ENCODE assay signal across 18 cellular contexts in the genomic region with DNA sequence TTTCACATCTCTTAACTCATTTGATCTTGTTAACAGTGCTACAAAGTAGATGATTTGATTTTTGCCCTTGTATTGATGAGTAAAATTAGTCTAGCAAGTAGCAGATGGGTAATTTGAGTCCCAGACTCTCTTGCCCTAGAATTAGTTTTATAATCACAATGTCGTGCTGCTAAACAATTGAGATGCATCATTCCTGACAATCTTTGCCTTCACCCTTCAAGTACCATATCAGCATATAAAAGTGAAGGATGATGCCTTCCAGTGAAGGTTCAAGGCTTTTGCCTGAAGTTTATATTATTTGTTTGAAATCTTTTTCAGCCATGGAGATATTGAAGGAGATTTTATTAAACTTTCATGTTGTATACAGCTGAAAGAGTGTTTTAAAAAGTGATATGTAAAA.
A peak's percentile ranks its signal among the peaks of the same experiment; 100 is the strongest.
DNase-seq lines count a peak whose midpoint lies in the region; ATAC-seq, FAIRE-seq and TF ChIP-seq lines count a peak whose summit lies in the region.
"Had no signal": no experiment of that assay in that cellular context is flagged by ENCODE, and none has a peak within 500 bp of the region (broad histone marks: within the 10 kb centered on the region; RNA-seq: fewer than 3 reads in every experiment).

No MANE protein-coding gene starts in this region.

- H3K4me3 ChIP-seq in H7 (ENCODE audit: insufficient read depth, low read depth, low read length), result peak overlapping the region; percentile 31
- peak overlapping the region; percentile 31 for H3K4me3 ChIP-seq in iPS-11a (ENCODE audit: low read depth, low read length)
- H3K4me3 ChIP-seq: HAP-1, K562 had no signal

- no peaks in the 10 kb centered on the region for H3K27me3 Mint-ChIP-seq in WTC11 (ENCODE audit: low read depth)
- H3K27me3 Mint-ChIP-seq: B cell; CD4-positive, alpha-beta T cell had no signal

- no peaks in the 10 kb centered on the region for H3K9me3 Mint-ChIP-seq in WTC11
- H3K9me3 Mint-ChIP-seq: CD4-positive, alpha-beta T cell had no signal

- H3K27me3 ChIP-seq in H7 (ENCODE audit: control insufficient read depth, insufficient read depth, low read length), result no peaks in the 10 kb centered on the region

- H3K4me3 Mint-ChIP-seq in WTC11, result peak overlapping the region; percentile 97
- H3K4me3 Mint-ChIP-seq: B cell; CD4-positive, alpha-beta T cell had no signal

- H3K36me3 ChIP-seq in H7 (replicated peaks; ENCODE audit: control insufficient read depth, insufficient read depth, low read length), result peaks cover 3% of the 10 kb centered on the region
- H3K36me3 ChIP-seq: HAP-1 had no signal

- peak; percentile 55 for ATAC-seq in WTC11
- ATAC-seq: K562 had no signal

- POLR2A ChIA-PET in WTC11 (lab: Charles Lee), result no interaction called here

- H3K4me1 Mint-ChIP-seq in WTC11, result peaks cover 70% of the 10 kb centered on the region
- H3K4me1 Mint-ChIP-seq: B cell had no signal

- peak overlapping the region; percentile 88 for H3K27ac Mint-ChIP-seq in WTC11
- H3K27ac Mint-ChIP-seq: B cell; CD4-positive, alpha-beta T cell had no signal

- DNase-seq in H7 (no peak), WTC11 (ENCODE audit: low spot score) (no peak), KG1 (lab: John Stamatoyannopoulos, UW) (no peak), NCI-H2029 treated with DMSO at 0.1 percent for 48 hours (lab: John Stamatoyannopoulos, UW) (no peak), D721Med (ENCODE audit: insufficient read length, low spot score) (no peak)
- DNase-seq in activated naive CD4-positive, alpha-beta T cell treated with Interleukin-2 at 50 U/mL for 16 hours, result no peak
- DNase-seq: ACHN; C1 segment of cervical spinal cord; Calu3; CD4-positive, alpha-beta T cell; DMS79; Kasumi-1 had no signal

- H3K36me3 Mint-ChIP-seq in WTC11, result peaks cover 38% of the 10 kb centered on the region

- TF ChIP-seq CTCF in WTC11 (IDR thresholded peaks at IDR 0.05), result no peak
- TF ChIP-seq CTCF in D721Med (IDR thresholded peaks at IDR 0.05; ENCODE audit: insufficient read depth, missing control alignments), result no peak

- FAIRE-seq in D721Med (lab: Jason Lieb, UNC), result no peak
- FAIRE-seq: G401.6, GM12891, K562 had no signal

- CTCF ChIA-PET in WTC11 (lab: Charles Lee), result no interaction called here

TF ChIP-seq in WTC11, 78 proteins besides CTCF, POLR2A, EP300 and RAD21:
- 0 out of 2 replicates have a peak, but pooled peaks have one; percentile 30 for TF ChIP-seq TEAD1 (CRISPR knock-in tag; IDR thresholded peaks at IDR 0.05)
- TF ChIP-seq, protein P1, sequence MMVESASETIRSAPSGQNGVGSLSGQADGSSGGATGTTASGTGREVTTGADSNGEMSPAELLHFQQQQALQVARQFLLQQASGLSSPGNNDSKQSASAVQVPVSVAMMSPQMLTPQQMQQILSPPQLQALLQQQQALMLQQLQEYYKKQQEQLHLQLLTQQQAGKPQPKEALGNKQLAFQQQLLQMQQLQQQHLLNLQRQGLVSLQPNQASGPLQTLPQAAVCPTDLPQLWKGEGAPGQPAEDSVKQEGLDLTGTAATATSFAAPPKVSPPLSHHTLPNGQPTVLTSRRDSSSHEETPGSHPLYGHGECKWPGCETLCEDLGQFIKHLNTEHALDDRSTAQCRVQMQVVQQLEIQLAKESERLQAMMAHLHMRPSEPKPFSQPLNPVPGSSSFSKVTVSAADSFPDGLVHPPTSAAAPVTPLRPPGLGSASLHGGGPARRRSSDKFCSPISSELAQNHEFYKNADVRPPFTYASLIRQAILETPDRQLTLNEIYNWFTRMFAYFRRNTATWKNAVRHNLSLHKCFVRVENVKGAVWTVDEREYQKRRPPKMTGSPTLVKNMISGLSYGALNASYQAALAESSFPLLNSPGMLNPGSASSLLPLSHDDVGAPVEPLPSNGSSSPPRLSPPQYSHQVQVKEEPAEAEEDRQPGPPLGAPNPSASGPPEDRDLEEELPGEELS (CRISPR knock-in tag; IDR thresholded peaks at IDR 0.05), result no peak
